Comparison of ENCODE assay signal across 9 cellular contexts in the genomic region with DNA sequence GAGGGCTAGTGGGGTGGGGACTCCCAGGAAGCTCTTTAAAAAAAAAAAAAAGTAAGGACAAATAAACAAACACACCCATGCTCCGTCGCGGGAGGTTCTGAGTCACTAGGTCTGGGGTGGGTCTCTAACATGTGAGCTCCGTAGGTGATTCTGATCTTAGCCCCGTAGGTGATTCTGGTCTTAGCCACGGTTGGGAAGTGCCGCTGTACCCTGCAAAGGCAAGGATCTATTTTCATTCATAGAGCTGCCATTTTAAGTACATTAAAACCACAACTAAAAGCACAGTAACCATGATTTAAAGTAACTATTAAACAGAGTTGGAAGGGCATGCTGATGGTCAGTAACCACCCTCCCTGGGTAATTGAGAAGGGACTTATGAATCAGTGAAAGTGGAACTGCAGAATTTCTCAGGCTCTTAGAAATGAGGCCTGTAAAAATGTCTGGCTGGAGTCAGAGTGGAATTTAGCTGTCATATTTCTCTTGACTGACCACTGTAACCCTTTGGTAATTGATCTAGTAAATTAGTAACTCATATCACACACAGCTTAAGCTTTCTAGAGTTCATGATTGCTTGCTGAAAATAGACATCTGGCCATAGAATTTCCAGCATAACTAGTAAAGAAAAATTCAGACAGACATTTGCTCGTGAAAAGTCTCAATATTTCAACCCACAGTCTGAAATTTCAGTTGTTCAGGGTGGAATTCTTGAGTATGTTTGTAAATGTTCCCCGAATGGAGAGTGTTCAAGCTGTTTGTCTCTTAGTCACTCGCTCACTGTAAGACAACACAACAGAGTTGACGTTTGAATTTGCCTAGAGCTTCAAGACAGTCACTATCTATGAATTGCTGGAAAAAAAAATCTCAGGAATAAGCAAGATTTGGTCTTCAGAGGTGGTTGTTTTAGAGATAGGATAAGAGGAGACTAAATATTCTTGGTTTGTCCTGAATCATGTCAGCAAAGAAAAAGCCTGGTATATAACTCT. TPM values are rescaled to one million over a fixed set of nuclear protein-coding genes. Genes with fewer than 3 reads are reported as not detected.
A peak's percentile ranks its signal among the peaks of the same experiment; 100 is the strongest.
DNase-seq lines count a peak whose midpoint lies in the region; ATAC-seq and TF ChIP-seq lines count a peak whose summit lies in the region.
"Had no signal": no experiment of that assay in that cellular context is flagged by ENCODE, and none has a peak within 500 bp of the region (broad histone marks: within the 10 kb centered on the region; RNA-seq: fewer than 3 reads in every experiment).

No MANE protein-coding gene starts in this region.

- H3K36me3 Mint-ChIP-seq in activated naive CD4-positive, alpha-beta T cell treated with anti-CD3 and anti-CD28 coated beads, Interleukin-2, amount 10 ng/mL, durations not matched to agents 7 days and 5 days, result no peaks in the 10 kb centered on the region

- H3K79me2 ChIP-seq in smooth muscle cell (ENCODE audit: low read depth), result no peaks in the 10 kb centered on the region

- TF ChIP-seq CTCF in RWPE2 (IDR thresholded peaks at IDR 0.05; ENCODE audit: poor library complexity, severe bottlenecking), result no peak
- no peak for TF ChIP-seq CTCF in smooth muscle cell (IDR thresholded peaks at IDR 0.05; ENCODE audit: borderline replicate concordance, insufficient read depth, poor library complexity, severe bottlenecking)

- H2AFZ ChIP-seq in smooth muscle cell (ENCODE audit: low read depth), result no peak overlapping the region

- no peak overlapping the region for H3K4me3 Mint-ChIP-seq in activated naive CD4-positive, alpha-beta T cell treated with anti-CD3 and anti-CD28 coated beads, Interleukin-2, amount 10 ng/mL, durations not matched to agents 7 days and 5 days

- DNase-seq in H4 (ENCODE audit: low spot score) (peak; percentile 77), RWPE2 (ENCODE audit: low spot score) (no peak), iris pigment epithelial cell (ENCODE audit: low read depth) (peak; percentile 61), smooth muscle cell (lab: John Stamatoyannopoulos, UW; ENCODE audit: unreplicated experiment) (no peak), dedifferentiated amniotic fluid mesenchymal stem cell (ENCODE audit: extremely low spot score) (no peak), NOMO-1 (lab: John Stamatoyannopoulos, UW; ENCODE audit: unreplicated experiment in 2 of 2) (no peak)
- DNase-seq in activated naive CD4-positive, alpha-beta T cell treated with anti-CD3 and anti-CD28 coated beads, Interleukin-2, amount 10 ng/mL, durations not matched to agents 7 days and 5 days, result no peak
- DNase-seq: nucleus accumbens had no signal

- H3F3A ChIP-seq in smooth muscle cell (ENCODE audit: low read depth), result peaks cover 6% of the 10 kb centered on the region

- H3K36me3 ChIP-seq in RWPE2 (ENCODE audit: low read depth), result no peaks in the 10 kb centered on the region
- no peaks in the 10 kb centered on the region for H3K36me3 ChIP-seq in smooth muscle cell (ENCODE audit: low read depth)

- ATAC-seq in RWPE2 (ENCODE audit: low read depth) (peak; percentile 87), GM19035 (IDR thresholded peaks at IDR 0.05; ENCODE audit: unreplicated experiment) (no peak)

- no peaks in the 10 kb centered on the region for H3K9me3 Mint-ChIP-seq in activated naive CD4-positive, alpha-beta T cell treated with anti-CD3 and anti-CD28 coated beads, Interleukin-2, amount 10 ng/mL, durations not matched to agents 7 days and 5 days

- H3K27me3 Mint-ChIP-seq in activated naive CD4-positive, alpha-beta T cell treated with anti-CD3 and anti-CD28 coated beads, Interleukin-2, amount 10 ng/mL, durations not matched to agents 7 days and 5 days, result no peaks in the 10 kb centered on the region

- H3K27ac Mint-ChIP-seq in activated naive CD4-positive, alpha-beta T cell treated with anti-CD3 and anti-CD28 coated beads, Interleukin-2, amount 10 ng/mL, durations not matched to agents 7 days and 5 days, result no peak overlapping the region

- H3K4me1 ChIP-seq in RWPE2 (ENCODE audit: insufficient read depth, poor library complexity, severe bottlenecking) (peaks cover 26% of the 10 kb centered on the region), smooth muscle cell (ENCODE audit: low read depth) (peaks cover 8% of the 10 kb centered on the region)

- H3K4me2 ChIP-seq in smooth muscle cell, result peak overlapping the region; percentile 63

- H3K9ac ChIP-seq in smooth muscle cell (ENCODE audit: low read depth), result peak overlapping the region; percentile 29

- WGBS in smooth muscle cell (ENCODE audit: low lambda C conversion rate), result 16% methylated on average over 11 of the region's 11 CpGs

- no peaks in the 10 kb centered on the region for H3K9me3 ChIP-seq in RWPE2 (ENCODE audit: severe bottlenecking)
- H3K9me3 ChIP-seq in smooth muscle cell (replicated peaks; ENCODE audit: low read depth), result no peaks in the 10 kb centered on the region

- H3K27ac ChIP-seq in RWPE2 (ENCODE audit: poor library complexity, severe bottlenecking) (peak overlapping the region; percentile 33), smooth muscle cell (ENCODE audit: low read depth) (peak overlapping the region; percentile 74)

- CTCF ChIA-PET in activated naive CD4-positive, alpha-beta T cell treated with anti-CD3 and anti-CD28 coated beads, Interleukin-2, amount 10 ng/mL, durations not matched to agents 7 days and 5 days (lab: Charles Lee), result no interaction called here

- no peaks in the 10 kb centered on the region for H3K4me1 Mint-ChIP-seq in activated naive CD4-positive, alpha-beta T cell treated with anti-CD3 and anti-CD28 coated beads, Interleukin-2, amount 10 ng/mL, durations not matched to agents 7 days and 5 days

- no peaks in the 10 kb centered on the region for H3K27me3 ChIP-seq in RWPE2 (ENCODE audit: insufficient read depth, poor library complexity, severe bottlenecking)
- H3K27me3 ChIP-seq in smooth muscle cell (ENCODE audit: low read depth), result no peaks in the 10 kb centered on the region

- no peaks in the 10 kb centered on the region for H4K20me1 ChIP-seq in smooth muscle cell (ENCODE audit: low read depth)

- H3K4me3 ChIP-seq in RWPE2 (ENCODE audit: severe bottlenecking), result no peak overlapping the region
- peak overlapping the region; percentile 13 for H3K4me3 ChIP-seq in smooth muscle cell

RNA-seq across cellular contexts. Expression of a gene that starts 34.2 kb away (rescaled TPM):
- total RNA-seq in H4 (2014; rRNA removed; shearing (Covaris generic)), result 3.3 and 3.4 TPM in 2 replicates
- 9.1 and 14.6 TPM in 2 replicates for total RNA-seq in smooth muscle cell
- polyA plus RNA-seq in smooth muscle cell, result 17.7 and 21.6 TPM in 2 replicates

Comparison
In these comparisons a context has a peak if more than half of its experiments do, and no peak if none do; other contexts are left out.
1. DNase-seq: peak in H4 (single experiment) and iris pigment epithelial cell (single experiment); none in RWPE2 (single experiment), smooth muscle cell (single experiment), activated naive CD4-positive, alpha-beta T cell treated with anti-CD3 and anti-CD28 coated beads, Interleukin-2, amount 10 ng/mL, durations not matched to agents 7 days and 5 days (single experiment), dedifferentiated amniotic fluid mesenchymal stem cell (single experiment) and NOMO-1 (0 of 2).